Comparison of ENCODE assay signal across 2 cellular contexts in genomic region chr16:11306381-11306780, GRCh38.
A peak's percentile ranks its signal among the peaks of the same experiment; 100 is the strongest.
TF ChIP-seq lines count a peak whose summit lies in the region.

No MANE protein-coding gene starts in this region.

TF ChIP-seq in GM12878, 131 proteins besides CTCF, POLR2A, EP300 and RAD21:
- TF ChIP-seq ZBTB40 (IDR thresholded peaks at IDR 0.05; ENCODE audit: borderline replicate concordance) (peak; percentile 39; the same call in 1 of the 2 replicates), ASH2L (IDR thresholded peaks at IDR 0.05; ENCODE audit: borderline replicate concordance, low read depth) (no peak)

TF ChIP-seq in SK-N-SH, 30 proteins besides CTCF, POLR2A, EP300 and RAD21:
- no peak for TF ChIP-seq GATA2 (CRISPR knock-in tag; IDR thresholded peaks at IDR 0.05)
- TF ChIP-seq ZBTB33 (IDR thresholded peaks at IDR 0.05; ENCODE audit: borderline replicate concordance, low read depth) = no peak
- TF ChIP-seq NFIC (IDR thresholded peaks at IDR 0.05; ENCODE audit: borderline replicate concordance) = no peak
- TF ChIP-seq NRF1 (IDR thresholded peaks at IDR 0.05; ENCODE audit: low read depth, low read length) = no peak
- TF ChIP-seq RFX5 (IDR thresholded peaks at IDR 0.05; ENCODE audit: low read length) = no peak
- TF ChIP-seq REST (IDR thresholded peaks at IDR 0.05; ENCODE audit: low read depth, low read length) = no peak
